In genomic region chr14:104368751-104369100, GRCh38 we compare ENCODE assay signal across 23 cellular contexts.
"Had no signal": no experiment of that assay in that cellular context is flagged by ENCODE, and none has a peak within 500 bp of the region (broad histone marks: within the 10 kb centered on the region; RNA-seq: fewer than 3 reads in every experiment).

No MANE protein-coding gene starts in this region.

- H3K4me2 ChIP-seq: PC-9, SK-N-SH had no signal

- H3K27ac Mint-ChIP-seq: activated CD4-positive, alpha-beta memory T cell treated with anti-CD3 and anti-CD28 coated beads for 36 hours; activated CD4-positive, alpha-beta T cell treated with anti-CD3 and anti-CD28 coated beads, Interleukin-2, amount 10 ng/mL, durations not matched to agents 7 days and 5 days; activated naive CD4-positive, alpha-beta T cell treated with anti-CD3 and anti-CD28 coated beads, Interleukin-2, amount 10 ng/mL, durations not matched to agents 7 days and 5 days; activated naive CD8-positive, alpha-beta T cell treated with anti-CD3 and anti-CD28 coated beads for 36 hours; activated T-cell treated with anti-CD3 and anti-CD28 coated beads, Interleukin-2, amount 50 U/mL, for 72 hours; activated T-helper 2 cell treated with anti-CD3 and anti-CD28 coated beads, Interferon-gamma antibody, Interleukin-2, Interleukin-4, amounts not matched to agents 10 μg/mL and 5 μg/mL and 100 μg/mL, durations not matched to agents 14 hours and 24 hours and 36 hours had no signal

- H3K4me3 Mint-ChIP-seq: activated CD4-positive, alpha-beta memory T cell treated with anti-CD3 and anti-CD28 coated beads for 36 hours; activated CD4-positive, alpha-beta T cell treated with anti-CD3 and anti-CD28 coated beads, Interleukin-2, amount 10 ng/mL, durations not matched to agents 7 days and 5 days; activated naive CD4-positive, alpha-beta T cell treated with anti-CD3 and anti-CD28 coated beads, Interleukin-2, amount 10 ng/mL, durations not matched to agents 7 days and 5 days; activated naive CD8-positive, alpha-beta T cell treated with anti-CD3 and anti-CD28 coated beads for 36 hours; activated T-cell treated with anti-CD3 and anti-CD28 coated beads, Interleukin-2, amount 50 U/mL, for 72 hours had no signal

- H3K9me3 ChIP-seq: SJCRH30, SK-N-SH had no signal

- DNase-seq: activated CD4-positive, alpha-beta memory T cell treated with anti-CD3 and anti-CD28 coated beads for 36 hours; activated CD4-positive, alpha-beta T cell treated with anti-CD3 and anti-CD28 coated beads, Interleukin-2, amount 10 ng/mL, durations not matched to agents 7 days and 5 days; activated CD4-positive, CD25-positive, alpha-beta regulatory T cell; activated gamma-delta T cell treated with Interleukin-2 at 50 U/mL for 16 hours; activated naive CD4-positive, alpha-beta T cell treated with anti-CD3 and anti-CD28 coated beads, Interleukin-2, amount 10 ng/mL, durations not matched to agents 7 days and 5 days; activated naive CD8-positive, alpha-beta T cell treated with anti-CD3 and anti-CD28 coated beads for 36 hours; activated T-cell treated with anti-CD3 and anti-CD28 coated beads, Interleukin-2, amount 50 U/mL, for 72 hours; central memory CD4-positive, alpha-beta T cell; Karpas-422; MM.1S; NCI-H1105; NCI-H1930; NCI-H2171; NCI-H2227 treated with DMSO at 0.1 percent for 48 hours; NCI-H524 treated with DMSO at 0.1 percent for 48 hours; NCI-H748 treated with DMSO at 0.1 percent for 48 hours; PC-9; SJCRH30; T-helper 1 cell had no signal

- H3K36me3 Mint-ChIP-seq: activated CD4-positive, alpha-beta memory T cell treated with anti-CD3 and anti-CD28 coated beads for 36 hours; activated naive CD4-positive, alpha-beta T cell treated with anti-CD3 and anti-CD28 coated beads, Interleukin-2, amount 10 ng/mL, durations not matched to agents 7 days and 5 days; activated naive CD8-positive, alpha-beta T cell treated with anti-CD3 and anti-CD28 coated beads for 36 hours had no signal

- H3K9ac ChIP-seq: SK-N-SH had no signal

- H3K4me1 ChIP-seq: breast epithelium had no signal

- H3K4me3 ChIP-seq: breast epithelium, PC-9, SJCRH30 had no signal

- H3K36me3 ChIP-seq: breast epithelium, SJCRH30 had no signal

- H3K27ac ChIP-seq: breast epithelium, PC-9, SJCRH30, VCaP had no signal

- H3K4me1 Mint-ChIP-seq: activated CD4-positive, alpha-beta T cell treated with anti-CD3 and anti-CD28 coated beads, Interleukin-2, amount 10 ng/mL, durations not matched to agents 7 days and 5 days had no signal

- ATAC-seq: activated T-cell treated with anti-CD3 and anti-CD28 coated beads, Interleukin-2, amount 50 U/mL, for 72 hours had no signal

- H2AFZ ChIP-seq: PC-9 had no signal

- H3K27me3 Mint-ChIP-seq: activated CD4-positive, alpha-beta memory T cell treated with anti-CD3 and anti-CD28 coated beads for 36 hours; activated CD4-positive, alpha-beta T cell treated with anti-CD3 and anti-CD28 coated beads, Interleukin-2, amount 10 ng/mL, durations not matched to agents 7 days and 5 days; activated naive CD8-positive, alpha-beta T cell treated with anti-CD3 and anti-CD28 coated beads for 36 hours had no signal

- H3K9me3 Mint-ChIP-seq: activated CD4-positive, alpha-beta memory T cell treated with anti-CD3 and anti-CD28 coated beads for 36 hours; activated naive CD8-positive, alpha-beta T cell treated with anti-CD3 and anti-CD28 coated beads for 36 hours; activated T-cell treated with anti-CD3 and anti-CD28 coated beads, Interleukin-2, amount 50 U/mL, for 72 hours; activated T-helper 2 cell treated with anti-CD3 and anti-CD28 coated beads, Interferon-gamma antibody, Interleukin-2, Interleukin-4, amounts not matched to agents 10 μg/mL and 5 μg/mL and 100 μg/mL, durations not matched to agents 14 hours and 24 hours and 36 hours had no signal
